ENCODE assay signal across 24 cellular contexts in the genomic region with DNA sequence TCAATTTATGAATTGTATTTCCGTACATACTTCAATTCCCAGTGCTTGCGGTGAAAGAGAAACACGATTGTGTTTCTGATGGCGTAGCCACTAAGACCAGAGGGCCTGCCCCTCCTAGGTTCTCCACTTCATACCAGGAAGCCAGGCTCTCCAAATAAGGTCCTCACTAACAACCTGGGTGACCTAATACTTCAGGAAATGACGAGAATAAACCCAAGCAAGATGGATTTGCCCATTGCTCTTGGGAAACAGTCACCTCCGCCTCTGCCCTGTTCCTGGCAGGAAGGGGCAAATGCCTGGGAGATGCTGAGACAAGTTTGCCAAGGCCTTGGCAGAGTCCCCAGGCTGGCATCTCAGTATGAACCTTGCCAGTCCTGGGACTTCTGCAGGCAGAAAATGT. TPM values are rescaled to one million over a fixed set of nuclear protein-coding genes. Genes with fewer than 3 reads are reported as not detected.
DNase-seq lines count a peak whose midpoint lies in the region; ATAC-seq and TF ChIP-seq lines count a peak whose summit lies in the region.
"Had no signal": no experiment of that assay in that cellular context is flagged by ENCODE, and none has a peak within 500 bp of the region (broad histone marks: within the 10 kb centered on the region; RNA-seq: fewer than 3 reads in every experiment).

No MANE protein-coding gene starts in this region.

- no peaks in the 10 kb centered on the region for H3K9me3 ChIP-seq in sigmoid colon
- no peaks in the 10 kb centered on the region for H3K9me3 ChIP-seq in gastrocnemius medialis
- H3K9me3 ChIP-seq: BLaER1 treated with 17β-estradiol and CSF1 and Interleukin-3, amounts not matched to agents 10 nM and 100 nM had no signal

- 86 to 89% methylated on average over 6 of the region's 6 CpGs for WGBS in sigmoid colon, 2 donors

- no peak for ATAC-seq in GM18517 (IDR thresholded peaks at IDR 0.05; ENCODE audit: unreplicated experiment)
- no peak for ATAC-seq in gastrocnemius medialis
- ATAC-seq: activated CD8-positive, alpha-beta memory T cell treated with anti-CD3 and anti-CD28 coated beads, Interleukin-2, amount 10 ng/mL, durations not matched to agents 7 days and 5 days; GM12878; naive thymus-derived CD4-positive, alpha-beta T cell; stimulated activated naive CD8-positive, alpha-beta T cell treated with anti-CD3 and anti-CD28 coated beads, Interleukin-15, amount 100 ng/mL, for 72 hours had no signal

- no peak for TF ChIP-seq CTCF in sigmoid colon (IDR thresholded peaks at IDR 0.05)
- TF ChIP-seq CTCF in gastrocnemius medialis (IDR thresholded peaks at IDR 0.05 in 4 of 5, conservative IDR thresholded peaks at IDR 0.05 in 1 of 5): no peak

- H3K36me3 ChIP-seq in sigmoid colon (no peaks in the 10 kb centered on the region), gastrocnemius medialis (no peaks in the 10 kb centered on the region)
- H3K36me3 ChIP-seq: BLaER1 treated with 17β-estradiol and CSF1 and Interleukin-3, amounts not matched to agents 10 nM and 100 nM; brain microvascular endothelial cell had no signal

- H3K27me3 ChIP-seq in sigmoid colon (no peaks in the 10 kb centered on the region), gastrocnemius medialis (no peaks in the 10 kb centered on the region)
- H3K27me3 ChIP-seq: BLaER1 treated with 17β-estradiol and CSF1 and Interleukin-3, amounts not matched to agents 10 nM and 100 nM; brain microvascular endothelial cell had no signal

- no peak for TF ChIP-seq EP300 in sigmoid colon (IDR thresholded peaks at IDR 0.05)

- intact Hi-C loops in sigmoid colon (cut with DNase I): loop anchor here (10.0 kb wide), 1 partner anchor 885 kb away; no protein-coding TSS in a partner anchor
- intact Hi-C loops in gastrocnemius medialis (cut with DNase I; ENCODE audit: low total_unique reads): loop anchor here (5.0 to 10.0 kb wide), 6 partner anchors 93 to 1473 kb away; no protein-coding TSS in a partner anchor

- H3K4me1 ChIP-seq in sigmoid colon (peaks cover 0 to 38% (median 23%) of the 10 kb centered on the region in 4 donors), gastrocnemius medialis (peaks cover 13 to 17% of the 10 kb centered on the region in 2 donors)
- H3K4me1 ChIP-seq: BLaER1 treated with 17β-estradiol and CSF1 and Interleukin-3, amounts not matched to agents 10 nM and 100 nM had no signal

- no peak overlapping the region for H3K27ac ChIP-seq in sigmoid colon
- no peak overlapping the region for H3K27ac ChIP-seq in gastrocnemius medialis
- H3K27ac ChIP-seq: BLaER1 treated with 17β-estradiol and CSF1 and Interleukin-3, amounts not matched to agents 10 nM and 100 nM; brain microvascular endothelial cell; dorsolateral prefrontal cortex had no signal

- H3K4me3 ChIP-seq in sigmoid colon (no peak overlapping the region), gastrocnemius medialis (no peak overlapping the region)
- H3K4me3 ChIP-seq: BLaER1 treated with 17β-estradiol and CSF1 and Interleukin-3, amounts not matched to agents 10 nM and 100 nM; dorsolateral prefrontal cortex; GM12878; skin epidermis had no signal

- TF ChIP-seq POLR2A in sigmoid colon (IDR thresholded peaks at IDR 0.05) (no peak), gastrocnemius medialis (IDR thresholded peaks at IDR 0.05) (no peak)

- in situ Hi-C loops in gastrocnemius medialis (cut with MboI; ENCODE audit: low sequenced_read_pairs in 4 of 4): loop anchor here (10.0 to 25.0 kb wide), 7 partner anchors 495 to 1473 kb away; partner anchors contain the start of gene OSR1 (in 2 of the 4)

- DNase-seq in DMS53 (lab: John Stamatoyannopoulos, UW) (peak; percentile 22), DMS53 treated with DMSO at 0.1 percent for 48 hours (lab: John Stamatoyannopoulos, UW; ENCODE audit: unreplicated experiment) (no peak), RPMI7951 (ENCODE audit: low read depth) (peak; percentile 53), fibroblast of peridontal ligament (ENCODE audit: extremely low read depth) (peak; percentile 86), sigmoid colon (peak; percentile 81), NCI-H1105 (lab: John Stamatoyannopoulos, UW) (no peak), gastrocnemius medialis (no peak)
- DNase-seq: activated CD4-positive, alpha-beta T cell treated with anti-CD3 and anti-CD28 coated beads for 48 hours; activated CD8-positive, alpha-beta memory T cell treated with anti-CD3 and anti-CD28 coated beads, Interleukin-2, amount 10 ng/mL, durations not matched to agents 7 days and 5 days; activated naive CD8-positive, alpha-beta T cell treated with anti-CD3 and anti-CD28 coated beads, Interleukin-2, amount 10 ng/mL, durations not matched to agents 7 days and 5 days; brain microvascular endothelial cell; dorsolateral prefrontal cortex; H7; naive thymus-derived CD4-positive, alpha-beta T cell; NCI-H1436 treated with DMSO at 0.1 percent for 48 hours; NCI-H345; posterior cingulate gyrus; stimulated activated CD4-positive, alpha-beta T cell treated with anti-CD3 and anti-CD28 coated beads, Interleukin-4, amount 100 ng/mL, for 1 hour; stimulated activated naive CD8-positive, alpha-beta T cell treated with anti-CD3 and anti-CD28 coated beads, Interleukin-15, amount 100 ng/mL, for 72 hours; SW 1271 had no signal

RNA-seq across cellular contexts. Expression of gene TTC32, which starts 41.8 kb away (rescaled TPM):
- 13.0 and 18.0 TPM in 2 replicates for total RNA-seq in RPMI7951 (2014; rRNA removed; shearing (Covaris generic))
- total RNA-seq in sigmoid colon (10 to 100 TPM in 3 of 4 donors, 1 to 10 TPM in 1; 7.3 to 20.5 (median 12.8) TPM), gastrocnemius medialis (10 to 100 TPM in 2 of 4 donors, 1 to 10 TPM in 2; 6.6 to 19.6 (median 10.7) TPM)
- polyA plus RNA-seq in sigmoid colon: 10 to 100 TPM; 11.1 to 21.6 (median 16.2) TPM

Comparison
In these comparisons a context has a peak if more than half of its experiments do, and no peak if none do; other contexts are left out.
1. DNase-seq: peak in DMS53 (single experiment), RPMI7951 (single experiment), fibroblast of peridontal ligament (single experiment) and sigmoid colon (single experiment); none in DMS53 treated with DMSO at 0.1 percent for 48 hours (single experiment), NCI-H1105 (single experiment) and gastrocnemius medialis (0 of 2).